Comparison of ENCODE assay signal across 2 cellular contexts in the genomic region with DNA sequence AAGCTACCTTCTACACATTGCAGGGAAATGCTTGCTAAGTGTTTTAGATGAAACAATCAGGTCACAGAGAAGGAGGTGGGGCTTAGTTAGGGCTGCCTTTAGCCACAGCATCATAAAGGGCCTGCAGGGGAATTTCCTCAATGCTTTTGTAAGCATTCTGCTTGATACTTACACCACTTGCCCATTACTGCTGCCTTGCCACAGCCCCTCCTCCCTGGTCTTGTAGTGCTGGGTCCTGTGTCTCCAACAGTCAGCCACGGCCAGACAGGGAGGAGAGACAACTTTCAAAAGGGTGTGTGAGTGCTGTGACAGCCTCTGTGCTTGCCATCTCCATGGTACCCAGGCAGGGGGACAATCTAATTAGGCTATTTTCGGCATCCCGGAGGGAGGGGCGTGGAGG.
TF ChIP-seq lines count a peak whose summit lies in the region.

No MANE protein-coding gene starts in this region.

TF ChIP-seq in SK-N-SH, 30 proteins besides CTCF, POLR2A, EP300 and RAD21 (continued from another document):
- TF ChIP-seq, protein P1, sequence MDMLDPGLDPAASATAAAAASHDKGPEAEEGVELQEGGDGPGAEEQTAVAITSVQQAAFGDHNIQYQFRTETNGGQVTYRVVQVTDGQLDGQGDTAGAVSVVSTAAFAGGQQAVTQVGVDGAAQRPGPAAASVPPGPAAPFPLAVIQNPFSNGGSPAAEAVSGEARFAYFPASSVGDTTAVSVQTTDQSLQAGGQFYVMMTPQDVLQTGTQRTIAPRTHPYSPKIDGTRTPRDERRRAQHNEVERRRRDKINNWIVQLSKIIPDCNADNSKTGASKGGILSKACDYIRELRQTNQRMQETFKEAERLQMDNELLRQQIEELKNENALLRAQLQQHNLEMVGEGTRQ (IDR thresholded peaks at IDR 0.05; ENCODE audit: borderline replicate concordance, low read depth, low read length), result no peak
- no peak for TF ChIP-seq POLR2AphosphoS5 (IDR thresholded peaks at IDR 0.05; ENCODE audit: low read depth, low read length)
- no peak for TF ChIP-seq RCOR1 (IDR thresholded peaks at IDR 0.05; ENCODE audit: low read length)
- no peak for TF ChIP-seq FOSL2 (IDR thresholded peaks at IDR 0.05; ENCODE audit: borderline replicate concordance, low read depth)
- TF ChIP-seq TCF12 (IDR thresholded peaks at IDR 0.05), result no peak
- no peak for TF ChIP-seq RXRA (IDR thresholded peaks at IDR 0.05; ENCODE audit: borderline replicate concordance, low read depth)
- TF ChIP-seq, protein P2, sequence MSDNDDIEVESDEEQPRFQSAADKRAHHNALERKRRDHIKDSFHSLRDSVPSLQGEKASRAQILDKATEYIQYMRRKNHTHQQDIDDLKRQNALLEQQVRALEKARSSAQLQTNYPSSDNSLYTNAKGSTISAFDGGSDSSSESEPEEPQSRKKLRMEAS (IDR thresholded peaks at IDR 0.05; ENCODE audit: low read depth), result no peak
- no peak for TF ChIP-seq SIN3A (IDR thresholded peaks at IDR 0.05; ENCODE audit: borderline replicate concordance, low read depth, low read length)
- no peak for TF ChIP-seq TAF1 (IDR thresholded peaks at IDR 0.05; ENCODE audit: borderline replicate concordance, low read depth, low read length)

TF ChIP-seq in SK-N-SH treated with all-trans-retinoic acid at 6 μM for 48 hours, 23 proteins besides CTCF, POLR2A, EP300 and RAD21 (continued from another document):
- TF ChIP-seq, protein P3, sequence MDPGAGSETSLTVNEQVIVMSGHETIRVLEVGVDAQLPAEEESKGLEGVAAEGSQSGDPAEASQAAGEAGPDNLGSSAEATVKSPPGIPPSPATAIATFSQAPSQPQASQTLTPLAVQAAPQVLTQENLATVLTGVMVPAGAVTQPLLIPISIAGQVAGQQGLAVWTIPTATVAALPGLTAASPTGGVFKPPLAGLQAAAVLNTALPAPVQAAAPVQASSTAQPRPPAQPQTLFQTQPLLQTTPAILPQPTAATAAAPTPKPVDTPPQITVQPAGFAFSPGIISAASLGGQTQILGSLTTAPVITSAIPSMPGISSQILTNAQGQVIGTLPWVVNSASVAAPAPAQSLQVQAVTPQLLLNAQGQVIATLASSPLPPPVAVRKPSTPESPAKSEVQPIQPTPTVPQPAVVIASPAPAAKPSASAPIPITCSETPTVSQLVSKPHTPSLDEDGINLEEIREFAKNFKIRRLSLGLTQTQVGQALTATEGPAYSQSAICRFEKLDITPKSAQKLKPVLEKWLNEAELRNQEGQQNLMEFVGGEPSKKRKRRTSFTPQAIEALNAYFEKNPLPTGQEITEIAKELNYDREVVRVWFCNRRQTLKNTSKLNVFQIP (CRISPR knock-in tag; IDR thresholded peaks at IDR 0.05; ENCODE audit: borderline replicate concordance, low read depth), result no peak
- TF ChIP-seq ZNF8 (CRISPR knock-in tag; IDR thresholded peaks at IDR 0.05) (no peak), ARNTL (CRISPR knock-in tag; IDR thresholded peaks at IDR 0.05; ENCODE audit: borderline replicate concordance, low read depth) (no peak), CSDC2 (CRISPR knock-in tag; IDR thresholded peaks at IDR 0.05) (no peak), SNAI2 (CRISPR knock-in tag; IDR thresholded peaks at IDR 0.05) (no peak), PPARA (CRISPR knock-in tag; IDR thresholded peaks at IDR 0.05; ENCODE audit: borderline replicate concordance) (no peak), ZNF565 (CRISPR knock-in tag; conservative IDR thresholded peaks at IDR 0.05; ENCODE audit: low read depth) (no peak), ZNF70 (CRISPR knock-in tag; IDR thresholded peaks at IDR 0.05) (no peak), ZFP30 (CRISPR knock-in tag; IDR thresholded peaks at IDR 0.05) (no peak), ESRRG (CRISPR knock-in tag; IDR thresholded peaks at IDR 0.05) (no peak), ZC3H10 (CRISPR knock-in tag; IDR thresholded peaks at IDR 0.05) (no peak), RARB (CRISPR knock-in tag; IDR thresholded peaks at IDR 0.05) (no peak)
- TF ChIP-seq, protein P4, sequence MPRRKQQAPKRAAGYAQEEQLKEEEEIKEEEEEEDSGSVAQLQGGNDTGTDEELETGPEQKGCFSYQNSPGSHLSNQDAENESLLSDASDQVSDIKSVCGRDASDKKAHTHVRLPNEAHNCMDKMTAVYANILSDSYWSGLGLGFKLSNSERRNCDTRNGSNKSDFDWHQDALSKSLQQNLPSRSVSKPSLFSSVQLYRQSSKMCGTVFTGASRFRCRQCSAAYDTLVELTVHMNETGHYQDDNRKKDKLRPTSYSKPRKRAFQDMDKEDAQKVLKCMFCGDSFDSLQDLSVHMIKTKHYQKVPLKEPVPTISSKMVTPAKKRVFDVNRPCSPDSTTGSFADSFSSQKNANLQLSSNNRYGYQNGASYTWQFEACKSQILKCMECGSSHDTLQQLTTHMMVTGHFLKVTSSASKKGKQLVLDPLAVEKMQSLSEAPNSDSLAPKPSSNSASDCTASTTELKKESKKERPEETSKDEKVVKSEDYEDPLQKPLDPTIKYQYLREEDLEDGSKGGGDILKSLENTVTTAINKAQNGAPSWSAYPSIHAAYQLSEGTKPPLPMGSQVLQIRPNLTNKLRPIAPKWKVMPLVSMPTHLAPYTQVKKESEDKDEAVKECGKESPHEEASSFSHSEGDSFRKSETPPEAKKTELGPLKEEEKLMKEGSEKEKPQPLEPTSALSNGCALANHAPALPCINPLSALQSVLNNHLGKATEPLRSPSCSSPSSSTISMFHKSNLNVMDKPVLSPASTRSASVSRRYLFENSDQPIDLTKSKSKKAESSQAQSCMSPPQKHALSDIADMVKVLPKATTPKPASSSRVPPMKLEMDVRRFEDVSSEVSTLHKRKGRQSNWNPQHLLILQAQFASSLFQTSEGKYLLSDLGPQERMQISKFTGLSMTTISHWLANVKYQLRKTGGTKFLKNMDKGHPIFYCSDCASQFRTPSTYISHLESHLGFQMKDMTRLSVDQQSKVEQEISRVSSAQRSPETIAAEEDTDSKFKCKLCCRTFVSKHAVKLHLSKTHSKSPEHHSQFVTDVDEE (CRISPR knock-in tag; IDR thresholded peaks at IDR 0.05), result no peak
